In the genomic region with DNA sequence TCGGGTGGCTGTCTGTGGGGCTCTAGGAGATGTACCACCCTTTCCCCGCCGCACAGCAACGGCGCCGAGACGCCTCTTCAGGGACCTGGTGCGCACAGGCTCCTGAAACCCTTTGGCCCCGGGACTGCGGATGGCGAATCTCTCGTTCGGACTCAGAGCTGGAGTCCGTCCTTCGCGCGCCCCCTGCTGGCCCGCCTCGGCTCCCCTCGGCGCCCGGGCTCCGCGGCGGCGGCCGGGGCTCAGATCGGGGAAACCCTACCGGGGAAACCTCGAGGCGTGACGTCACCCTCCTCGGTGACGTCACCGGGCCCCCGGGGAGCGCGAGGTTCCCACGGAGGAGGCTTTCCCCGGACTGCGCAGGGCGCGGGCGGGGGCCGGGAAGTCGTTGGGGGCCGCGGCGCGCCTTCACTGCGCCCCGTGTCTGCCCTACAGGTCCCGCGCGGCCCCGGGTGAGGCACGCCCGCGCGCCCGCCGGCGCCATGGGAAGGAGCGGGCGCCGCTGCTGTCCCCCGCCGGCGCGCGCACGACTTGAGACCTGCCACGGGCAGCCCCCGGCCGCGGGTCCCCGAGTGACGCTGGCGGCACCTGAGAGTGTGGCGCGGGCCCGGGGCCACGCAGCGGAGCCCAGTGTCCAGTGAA, we compare ENCODE assay signal across 1 cellular context.
A peak's percentile ranks its signal among the peaks of the same experiment; 100 is the strongest.
TF ChIP-seq lines count a peak whose summit lies in the region.

No MANE protein-coding gene starts in this region.

TF ChIP-seq in WTC11, 78 proteins besides CTCF, POLR2A, EP300 and RAD21 (continued from another document):
- TF ChIP-seq CREM (CRISPR knock-in tag; IDR thresholded peaks at IDR 0.05), result peak; percentile 92; the same call in 1 of the 2 replicates
- TF ChIP-seq, protein P1, sequence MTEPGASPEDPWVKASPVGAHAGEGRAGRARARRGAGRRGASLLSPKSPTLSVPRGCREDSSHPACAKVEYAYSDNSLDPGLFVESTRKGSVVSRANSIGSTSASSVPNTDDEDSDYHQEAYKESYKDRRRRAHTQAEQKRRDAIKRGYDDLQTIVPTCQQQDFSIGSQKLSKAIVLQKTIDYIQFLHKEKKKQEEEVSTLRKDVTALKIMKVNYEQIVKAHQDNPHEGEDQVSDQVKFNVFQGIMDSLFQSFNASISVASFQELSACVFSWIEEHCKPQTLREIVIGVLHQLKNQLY (CRISPR knock-in tag; IDR thresholded peaks at IDR 0.05), result no peak
- TF ChIP-seq OVOL2 (CRISPR knock-in tag; IDR thresholded peaks at IDR 0.05; ENCODE audit: borderline replicate concordance), result peak; percentile 64; the same call in 1 of the 2 replicates
- no peak for TF ChIP-seq SMAD4 (CRISPR knock-in tag; IDR thresholded peaks at IDR 0.05)
- TF ChIP-seq, protein P2, sequence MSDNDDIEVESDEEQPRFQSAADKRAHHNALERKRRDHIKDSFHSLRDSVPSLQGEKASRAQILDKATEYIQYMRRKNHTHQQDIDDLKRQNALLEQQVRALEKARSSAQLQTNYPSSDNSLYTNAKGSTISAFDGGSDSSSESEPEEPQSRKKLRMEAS (CRISPR knock-in tag; IDR thresholded peaks at IDR 0.05), result peak; percentile 51
- peak; percentile 30; the same call in 1 of the 2 replicates for TF ChIP-seq ZNF423 (CRISPR knock-in tag; IDR thresholded peaks at IDR 0.05)
- TF ChIP-seq, protein P3, sequence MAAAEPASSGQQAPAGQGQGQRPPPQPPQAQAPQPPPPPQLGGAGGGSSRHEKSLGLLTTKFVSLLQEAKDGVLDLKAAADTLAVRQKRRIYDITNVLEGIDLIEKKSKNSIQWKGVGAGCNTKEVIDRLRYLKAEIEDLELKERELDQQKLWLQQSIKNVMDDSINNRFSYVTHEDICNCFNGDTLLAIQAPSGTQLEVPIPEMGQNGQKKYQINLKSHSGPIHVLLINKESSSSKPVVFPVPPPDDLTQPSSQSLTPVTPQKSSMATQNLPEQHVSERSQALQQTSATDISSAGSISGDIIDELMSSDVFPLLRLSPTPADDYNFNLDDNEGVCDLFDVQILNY (CRISPR knock-in tag; IDR thresholded peaks at IDR 0.05), result no peak
- 0 out of 2 replicates have a peak, but pooled peaks have one; percentile 6 for TF ChIP-seq NR2C2 (CRISPR knock-in tag; IDR thresholded peaks at IDR 0.05)
